In the genomic region with DNA sequence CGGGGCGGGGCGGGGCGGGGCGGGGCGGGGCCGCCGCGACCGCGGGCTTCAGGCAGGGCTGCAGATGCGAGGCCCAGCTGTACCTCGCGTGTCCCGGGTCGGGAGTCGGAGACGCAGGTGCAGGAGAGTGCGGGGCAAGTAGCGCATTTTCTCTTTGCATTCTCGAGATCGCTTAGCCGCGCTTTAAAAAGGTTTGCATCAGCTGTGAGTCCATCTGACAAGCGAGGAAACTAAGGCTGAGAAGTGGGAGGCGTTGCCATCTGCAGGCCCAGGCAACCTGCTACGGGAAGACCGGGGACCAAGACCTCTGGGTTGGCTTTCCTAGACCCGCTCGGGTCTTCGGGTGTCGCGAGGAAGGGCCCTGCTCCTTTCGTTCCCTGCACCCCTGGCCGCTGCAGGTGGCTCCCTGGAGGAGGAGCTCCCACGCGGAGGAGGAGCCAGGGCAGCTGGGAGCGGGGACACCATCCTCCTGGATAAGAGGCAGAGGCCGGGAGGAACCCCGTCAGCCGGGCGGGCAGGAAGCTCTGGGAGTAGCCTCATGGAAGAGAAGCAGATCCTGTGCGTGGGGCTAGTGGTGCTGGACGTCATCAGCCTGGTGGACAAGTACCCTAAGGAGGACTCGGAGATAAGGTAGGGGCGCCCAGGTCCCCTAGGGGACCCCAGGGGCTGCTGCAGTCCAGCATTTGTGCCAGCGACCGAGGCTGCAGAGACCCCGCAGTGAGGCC, we compare ENCODE assay signal across 8 cellular contexts. TPM values are rescaled to one million over a fixed set of nuclear protein-coding genes. Genes with fewer than 3 reads are reported as not detected.
DNase-seq lines count a peak whose midpoint lies in the region; ATAC-seq, FAIRE-seq and TF ChIP-seq lines count a peak whose summit lies in the region.

Gene KHK, plus strand, starts transcription at position 51 of the 725 bp plus-strand sequence. Its CDS starts 488 bp downstream, at position 539.

- no peaks in the 10 kb centered on the region for H3K27me3 ChIP-seq in astrocyte (ENCODE audit: insufficient read depth, low read length)

- no peaks in the 10 kb centered on the region for H3K9me3 ChIP-seq in astrocyte (ENCODE audit: insufficient read depth, low read depth, low read length)

- peaks cover 2% of the 10 kb centered on the region for H3K36me3 ChIP-seq in astrocyte (ENCODE audit: insufficient read depth, low read length)

- H3K27ac ChIP-seq in astrocyte (ENCODE audit: low read depth, low read length): peak within 1 kb of the TSS; percentile 51

- TF ChIP-seq CTCF in astrocyte (IDR thresholded peaks at IDR 0.05; ENCODE audit: insufficient read depth, low read depth, low read length): no peak

- H3K4me3 ChIP-seq in astrocyte (ENCODE audit: insufficient read depth, low read depth, low read length): peak within 1 kb of the TSS; percentile 64

- H3K9me3 Mint-ChIP-seq in astrocyte (ENCODE audit: unreplicated experiment) (no peaks in the 10 kb centered on the region), immature natural killer cell (no peaks in the 10 kb centered on the region)
- no peaks in the 10 kb centered on the region for H3K9me3 Mint-ChIP-seq in stimulated activated effector memory CD8-positive, alpha-beta T cell treated with anti-CD3 and anti-CD28 coated beads, Interleukin-12 subunit alpha, Interleukin-12 subunit beta, amount 100 ng/mL, for 72 hours

- H3K4me3 Mint-ChIP-seq in astrocyte (ENCODE audit: unreplicated experiment) (peak within 1 kb of the TSS; percentile 81), immature natural killer cell (peak within 1 kb of the TSS; percentile 82 to 88 (median 86))
- H3K4me3 Mint-ChIP-seq in stimulated activated effector memory CD8-positive, alpha-beta T cell treated with anti-CD3 and anti-CD28 coated beads, Interleukin-12 subunit alpha, Interleukin-12 subunit beta, amount 100 ng/mL, for 72 hours: peak within 1 kb of the TSS; percentile 79

- no peak for FAIRE-seq in astrocyte (lab: Jason Lieb, UNC)

- H3K36me3 Mint-ChIP-seq in astrocyte (ENCODE audit: low read depth, unreplicated experiment) (no peaks in the 10 kb centered on the region), immature natural killer cell (no peaks in the 10 kb centered on the region)
- H3K36me3 Mint-ChIP-seq in stimulated activated effector memory CD8-positive, alpha-beta T cell treated with anti-CD3 and anti-CD28 coated beads, Interleukin-12 subunit alpha, Interleukin-12 subunit beta, amount 100 ng/mL, for 72 hours: peaks cover 6% of the 10 kb centered on the region

- DNase-seq in NCI-H187 (lab: John Stamatoyannopoulos, UW): peak; percentile 70 to 87
- DNase-seq in NCI-H187 treated with DMSO at 0.1 percent for 48 hours (lab: John Stamatoyannopoulos, UW): no peak
- peak; percentile 79 for DNase-seq in NCI-H2171 treated with DMSO at 0.1 percent for 48 hours (lab: John Stamatoyannopoulos, UW)
- no peak for DNase-seq in astrocyte (ENCODE audit: low read depth)
- DNase-seq in immature natural killer cell: no peak
- DNase-seq in stimulated activated effector memory CD8-positive, alpha-beta T cell treated with anti-CD3 and anti-CD28 coated beads, Interleukin-12 subunit alpha, Interleukin-12 subunit beta, amount 100 ng/mL, for 72 hours (ENCODE audit: low spot score in 2 of 2): no peak

- H3K27me3 Mint-ChIP-seq in astrocyte (ENCODE audit: low read depth, unreplicated experiment) (peaks cover 17% of the 10 kb centered on the region), immature natural killer cell (ENCODE audit: low read depth in 3 of 3) (peaks cover 2 to 4% (median 3%) of the 10 kb centered on the region in 3 donors)

- peaks cover 6% of the 10 kb centered on the region for H4K20me1 ChIP-seq in astrocyte (ENCODE audit: insufficient read depth, low read length)

- H2AFZ ChIP-seq in astrocyte (ENCODE audit: low read depth, low read length): peak within 1 kb of the TSS; percentile 90

- peaks cover 19% of the 10 kb centered on the region for H3K4me1 ChIP-seq in astrocyte (ENCODE audit: insufficient read depth, low read length)

- peaks cover 2% of the 10 kb centered on the region for H3K4me1 Mint-ChIP-seq in astrocyte (ENCODE audit: low read depth, unreplicated experiment)
- peaks cover 14 to 23% of the 10 kb centered on the region in 2 donors for H3K4me1 Mint-ChIP-seq in immature natural killer cell
- H3K4me1 Mint-ChIP-seq in stimulated activated effector memory CD8-positive, alpha-beta T cell treated with anti-CD3 and anti-CD28 coated beads, Interleukin-12 subunit alpha, Interleukin-12 subunit beta, amount 100 ng/mL, for 72 hours: peaks cover 26% of the 10 kb centered on the region

- peak; percentile 4 for ATAC-seq in GM21825 (IDR thresholded peaks at IDR 0.05; ENCODE audit: unreplicated experiment)
- ATAC-seq in stimulated activated effector memory CD8-positive, alpha-beta T cell treated with anti-CD3 and anti-CD28 coated beads, Interleukin-12 subunit alpha, Interleukin-12 subunit beta, amount 100 ng/mL, for 72 hours: peak; percentile 1
- ATAC-seq in GM21423 (IDR thresholded peaks at IDR 0.05; ENCODE audit: unreplicated experiment): no peak

- peak within 1 kb of the TSS; percentile 95 for H3K4me2 ChIP-seq in astrocyte (ENCODE audit: low read length)

- peak within 1 kb of the TSS; percentile 80 for H3K9ac ChIP-seq in astrocyte (ENCODE audit: low read length)

- no peaks in the 10 kb centered on the region for H3K79me2 ChIP-seq in astrocyte (ENCODE audit: insufficient read depth, low read length)

- H3K27ac Mint-ChIP-seq in astrocyte (ENCODE audit: unreplicated experiment): peak within 1 kb of the TSS; percentile 12
- peak within 1 kb of the TSS; percentile 31 to 85 (median 75) for H3K27ac Mint-ChIP-seq in immature natural killer cell
- peak within 1 kb of the TSS; percentile 75 for H3K27ac Mint-ChIP-seq in stimulated activated effector memory CD8-positive, alpha-beta T cell treated with anti-CD3 and anti-CD28 coated beads, Interleukin-12 subunit alpha, Interleukin-12 subunit beta, amount 100 ng/mL, for 72 hours

RNA-seq across cellular contexts. Expression of gene KHK, which starts in this region (rescaled TPM):
- 0.94 and 0.95 TPM in 2 replicates for total RNA-seq in astrocyte
- polyA plus RNA-seq in immature natural killer cell: 1 to 10 TPM; 7.0 to 9.5 (median 8.4) TPM

Comparison
In these comparisons a context has a peak if more than half of its experiments do, and no peak if none do; other contexts are left out.
1. DNase-seq: peak in NCI-H187 (2 of 2) and NCI-H2171 treated with DMSO at 0.1 percent for 48 hours (single experiment); none in NCI-H187 treated with DMSO at 0.1 percent for 48 hours (single experiment), astrocyte (single experiment), immature natural killer cell (0 of 3) and stimulated activated effector memory CD8-positive, alpha-beta T cell treated with anti-CD3 and anti-CD28 coated beads, Interleukin-12 subunit alpha, Interleukin-12 subunit beta, amount 100 ng/mL, for 72 hours (0 of 2).
2. H3K27ac Mint-ChIP-seq: peak in every context shown above with its lines; median percentile 75 in immature natural killer cell; 75 in stimulated activated effector memory CD8-positive, alpha-beta T cell treated with anti-CD3 and anti-CD28 coated beads, Interleukin-12 subunit alpha, Interleukin-12 subunit beta, amount 100 ng/mL, for 72 hours; 12 in astrocyte.
3. Peak in every context shown above with its lines, with median percentiles within 50 percentile points of each other: H3K4me3 Mint-ChIP-seq.